8 cellular contexts compared by ENCODE assay signal in genomic region chr4:84967292-84967651, GRCh38. TPM values are rescaled to one million over a fixed set of nuclear protein-coding genes. Genes with fewer than 3 reads are reported as not detected.
DNase-seq lines count a peak whose midpoint lies in the region; FAIRE-seq and TF ChIP-seq lines count a peak whose summit lies in the region.

No MANE protein-coding gene starts in this region.

- FAIRE-seq in endothelial cell of umbilical vein (lab: Jason Lieb, UNC), result peak; percentile 81

- no peaks in the 10 kb centered on the region for H3K9me1 ChIP-seq in endothelial cell of umbilical vein (replicated peaks; ENCODE audit: control insufficient read depth, extremely low read depth, insufficient read depth, low read length)

- H3K27ac ChIP-seq in endothelial cell of umbilical vein (ENCODE audit: insufficient read depth, low read depth, low read length) (peak overlapping the region; percentile 28), muscle layer of duodenum (ENCODE audit: low read length) (peak overlapping the region; percentile 85)

- CTCF ChIA-PET in endothelial cell of umbilical vein (lab: Charles Lee), result interaction anchor here (0.6 to 2.5 kb wide), 9 partner anchors 29 to 405 kb away, joined by 3 to 34 read pairs (median 4); no protein-coding TSS in a partner anchor

- H3K4me2 ChIP-seq in endothelial cell of umbilical vein (ENCODE audit: insufficient read depth, low read length), result peak overlapping the region; percentile 84

- DNase-seq in Ammon's horn (ENCODE audit: low spot score), result peak; percentile 68
- no peak for DNase-seq in NT2/D1 (ENCODE audit: low read depth, low spot score)
- peak; percentile 64 for DNase-seq in endothelial cell of umbilical vein (ENCODE audit: low read depth, low spot score)
- DNase-seq in NCI-H1105 (lab: John Stamatoyannopoulos, UW), result no peak
- no peak for DNase-seq in NCI-H69 (lab: John Stamatoyannopoulos, UW)
- DNase-seq in AML-193 (lab: John Stamatoyannopoulos, UW), result no peak
- DNase-seq in GM13977 (ENCODE audit: low spot score), result no peak

- H4K20me1 ChIP-seq in endothelial cell of umbilical vein (replicated peaks; ENCODE audit: control insufficient read depth, extremely low read depth, insufficient read depth, low read length), result no peaks in the 10 kb centered on the region

- no peak for TF ChIP-seq POLR2A in endothelial cell of umbilical vein (IDR thresholded peaks at IDR 0.05; ENCODE audit: low read depth, low read length)

- dilution Hi-C loops in endothelial cell of umbilical vein (cut with MboI; ENCODE audit: extremely low pct_ligation_motif_present, low sequenced_read_pairs), result no loop called here

- H3K9ac ChIP-seq in NT2/D1 (ENCODE audit: insufficient read length, low read depth) (peak overlapping the region; percentile 86), endothelial cell of umbilical vein (replicated peaks; ENCODE audit: extremely low read depth, insufficient read depth, low read length) (peak overlapping the region; percentile 67)

- peak overlapping the region; percentile 80 for H2AFZ ChIP-seq in endothelial cell of umbilical vein (ENCODE audit: low read depth, low read length)

- H3K4me1 ChIP-seq in NT2/D1 (ENCODE audit: insufficient read depth, insufficient read length) (no peaks in the 10 kb centered on the region), endothelial cell of umbilical vein (ENCODE audit: control insufficient read depth, extremely low read depth, insufficient read depth, low read length) (peaks cover 7% of the 10 kb centered on the region), muscle layer of duodenum (ENCODE audit: control insufficient read depth in 1 of 2, insufficient read depth in 2 of 2, low read length in 2 of 2) (peaks cover 6 to 17% of the 10 kb centered on the region in 2 donors)

- H3K27me3 ChIP-seq in NT2/D1 (ENCODE audit: insufficient read depth, insufficient read length) (no peaks in the 10 kb centered on the region), endothelial cell of umbilical vein (ENCODE audit: control insufficient read depth in 2 of 2, insufficient read depth in 2 of 2, low read length in 2 of 2) (no peaks in the 10 kb centered on the region), muscle layer of duodenum (ENCODE audit: low read depth, low read length) (no peaks in the 10 kb centered on the region)

- TSS peak; percentile 78 for BruUV-seq in endothelial cell of umbilical vein (replicated peaks; lab: Mats Ljungman, UMichigan)

- peak overlapping the region; percentile 64 for H3K4me3 ChIP-seq in NT2/D1 (ENCODE audit: insufficient read length, low read depth)
- peak overlapping the region; percentile 65 to 95 (median 78) for H3K4me3 ChIP-seq in endothelial cell of umbilical vein (replicated peaks in 1 of 3; ENCODE audit: insufficient read depth in 1 of 3, low read depth in 1 of 3, low read length in 3 of 3)
- peak overlapping the region; percentile 88 to 92 for H3K4me3 ChIP-seq in muscle layer of duodenum (ENCODE audit: low read depth in 1 of 2, low read length in 2 of 2)

- POLR2A ChIA-PET in endothelial cell of umbilical vein (lab: Charles Lee), result interaction anchor here (1.3 kb wide), 1 partner anchor 29 kb away, joined by 4 read pairs; no protein-coding TSS in a partner anchor

- peaks cover 37% of the 10 kb centered on the region for H3K79me2 ChIP-seq in endothelial cell of umbilical vein (ENCODE audit: control insufficient read depth, insufficient read depth, low read length)

- intact Hi-C loops in endothelial cell of umbilical vein (cut with micrococcal nuclease), result loop anchor here (2.0 to 5.0 kb wide), 2 partner anchors 50 to 276 kb away; no protein-coding TSS in a partner anchor

- H3K9me3 ChIP-seq in NT2/D1 (ENCODE audit: insufficient read depth, low read length) (no peaks in the 10 kb centered on the region), endothelial cell of umbilical vein (replicated peaks; ENCODE audit: control insufficient read depth, insufficient read depth, low read length) (no peaks in the 10 kb centered on the region), muscle layer of duodenum (ENCODE audit: control insufficient read depth in 1 of 2, low read length in 2 of 2) (no peaks in the 10 kb centered on the region)

- H3K36me3 ChIP-seq in NT2/D1 (ENCODE audit: insufficient read depth, insufficient read length, low read length) (peaks cover 3% of the 10 kb centered on the region), endothelial cell of umbilical vein (ENCODE audit: control insufficient read depth in 2 of 2, extremely low read depth in 1 of 2, insufficient read depth in 2 of 2, low read length in 2 of 2) (no peaks in the 10 kb centered on the region), muscle layer of duodenum (ENCODE audit: control insufficient read depth in 1 of 2, insufficient read depth in 2 of 2, low read length in 2 of 2) (no peaks in the 10 kb centered on the region)

- in situ Hi-C loops in GM13977 (cut with MboI; ENCODE audit: low pct_unique_long_range_greater_than_20kb, low sequenced_read_pairs, unreplicated experiment), result loop anchor here (25.0 kb wide), 1 partner anchor 205 kb away; no protein-coding TSS in a partner anchor

- TF ChIP-seq CTCF in endothelial cell of umbilical vein (IDR thresholded peaks at IDR 0.05; ENCODE audit: extremely low read depth in 1 of 2, insufficient read depth in 1 of 2, low read depth in 1 of 2, low read length in 2 of 2), result no peak
- no peak for TF ChIP-seq CTCF in GM13977 (IDR thresholded peaks at IDR 0.05; ENCODE audit: extremely low read depth, insufficient read depth, missing control alignments)

TF ChIP-seq in endothelial cell of umbilical vein, 7 proteins besides CTCF, POLR2A, EP300 and RAD21:
- no peak for TF ChIP-seq EZH2 (IDR thresholded peaks at IDR 0.05; ENCODE audit: borderline replicate concordance, low read depth, low read length, severe bottlenecking)
- no peak for TF ChIP-seq FOS (IDR thresholded peaks at IDR 0.05; ENCODE audit: borderline replicate concordance, insufficient read depth, low read length)
- no peak for TF ChIP-seq JUN (IDR thresholded peaks at IDR 0.05; ENCODE audit: borderline replicate concordance, insufficient read depth, insufficient read length, low read depth)
- TF ChIP-seq GATA2 (IDR thresholded peaks at IDR 0.05; ENCODE audit: insufficient read depth, insufficient read length, low read depth, low read length), result no peak
- no peak for TF ChIP-seq MYC (IDR thresholded peaks at IDR 0.05; ENCODE audit: low read depth, low read length)
- no peak for TF ChIP-seq MAX (IDR thresholded peaks at IDR 0.05; ENCODE audit: insufficient read depth, insufficient read length)
- no peak for TF ChIP-seq POLR2AphosphoS5 (IDR thresholded peaks at IDR 0.05; ENCODE audit: insufficient read depth, low read depth, low read length)

RNA-seq across cellular contexts. Expression of gene WDFY3, which starts 0.8 kb away (rescaled TPM):
- 89.7 and 113 TPM in 2 replicates for total RNA-seq in endothelial cell of umbilical vein
- 37.0 and 42.7 TPM in 2 replicates for polyA plus RNA-seq in endothelial cell of umbilical vein
- polyA plus RNA-seq in endothelial cell of umbilical vein (2011; cell fraction: cytosol; rRNA removed), result 28.1 and 28.7 TPM in 2 replicates
- polyA plus RNA-seq in endothelial cell of umbilical vein (2011; cell fraction: nucleus; rRNA removed), result 114 and 125 TPM in 2 replicates
- polyA plus RNA-seq in endothelial cell of umbilical vein (2012), result 34.4 and 54.7 TPM in 2 replicates
- polyA minus RNA-seq in endothelial cell of umbilical vein, result 304 and 350 TPM in 2 replicates
- polyA minus RNA-seq in endothelial cell of umbilical vein (2011; cell fraction: cytosol; rRNA and poly(A)+ RNA removed), result 17.5 TPM
- polyA minus RNA-seq in endothelial cell of umbilical vein (2011; cell fraction: nucleus; rRNA and poly(A)+ RNA removed), result 694 and 1,077 TPM in 2 replicates

Comparison
In these comparisons a context has a peak if more than half of its experiments do, and no peak if none do; other contexts are left out.
1. DNase-seq: peak in Ammon's horn (single experiment) and endothelial cell of umbilical vein (single experiment); none in NT2/D1 (single experiment), NCI-H1105 (single experiment), NCI-H69 (single experiment), AML-193 (0 of 2) and GM13977 (single experiment).
2. Peak in every context shown above with its lines, with median percentiles within 50 percentile points of each other: H3K4me3 ChIP-seq.